1 cellular context compared by ENCODE assay signal in the genomic region with DNA sequence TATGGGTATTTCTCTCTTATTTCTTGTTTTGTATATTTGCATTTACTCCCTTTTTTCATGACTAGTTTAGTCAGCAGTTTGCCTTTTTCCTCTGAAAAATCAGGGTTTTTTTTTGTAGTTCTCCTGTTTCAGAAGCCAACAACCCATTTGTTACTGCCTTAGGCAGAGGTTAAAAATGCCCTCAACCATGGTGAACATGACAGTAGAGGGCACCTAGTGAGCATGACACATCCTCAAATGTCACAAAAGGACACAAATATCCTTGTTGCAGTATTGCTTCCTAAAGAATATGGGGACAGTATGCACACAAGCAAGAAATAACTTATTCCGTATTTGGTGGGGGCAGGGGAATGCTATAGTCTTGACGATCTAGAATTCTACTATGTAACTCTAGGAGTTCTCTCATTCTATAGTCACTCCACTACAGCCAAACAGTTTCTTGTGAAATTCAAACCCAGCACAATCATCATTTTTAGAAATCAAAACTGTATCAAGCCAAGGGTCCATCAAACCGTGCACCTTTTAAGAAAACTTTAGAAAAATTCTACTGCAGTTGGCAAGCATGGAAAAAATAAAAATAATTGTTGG.
TF ChIP-seq lines count a peak whose summit lies in the region.

No MANE protein-coding gene starts in this region.

TF ChIP-seq in HCT116, 20 proteins besides CTCF, POLR2A, EP300 and RAD21:
- TF ChIP-seq ZNF274 (IDR thresholded peaks at IDR 0.05; ENCODE audit: low read depth, low read length) (no peak), ZFX (IDR thresholded peaks at IDR 0.05) (no peak)
TF ChIP-seq in HCT116: peak in this region for 0.
